In genomic region chr19:14385492-14385891, GRCh38 we compare ENCODE assay signal across 1 cellular context.
TF ChIP-seq lines count a peak whose summit lies in the region.

No MANE protein-coding gene starts in this region.

TF ChIP-seq in GM12878, 131 proteins besides CTCF, POLR2A, EP300 and RAD21 (continued from another document):
- no peak for TF ChIP-seq HSF1 (IDR thresholded peaks at IDR 0.05; ENCODE audit: low read depth, low read length)
- TF ChIP-seq MXI1 (IDR thresholded peaks at IDR 0.05; ENCODE audit: low read depth, low read length), result peak; percentile 72
- no peak for TF ChIP-seq SMC3 (IDR thresholded peaks at IDR 0.05; ENCODE audit: borderline replicate concordance, low read length)
- peak; percentile 58 for TF ChIP-seq RUNX3 (IDR thresholded peaks at IDR 0.05; ENCODE audit: low read length)
- no peak for TF ChIP-seq SREBF2 (IDR thresholded peaks at IDR 0.05; ENCODE audit: low read length)
- TF ChIP-seq DPF2 (IDR thresholded peaks at IDR 0.05), result 0 out of 2 replicates have a peak, but pooled peaks have one; percentile 59
- TF ChIP-seq HDAC6 (IDR thresholded peaks at IDR 0.05; ENCODE audit: unreplicated experiment), result no peak
- TF ChIP-seq, protein P1, sequence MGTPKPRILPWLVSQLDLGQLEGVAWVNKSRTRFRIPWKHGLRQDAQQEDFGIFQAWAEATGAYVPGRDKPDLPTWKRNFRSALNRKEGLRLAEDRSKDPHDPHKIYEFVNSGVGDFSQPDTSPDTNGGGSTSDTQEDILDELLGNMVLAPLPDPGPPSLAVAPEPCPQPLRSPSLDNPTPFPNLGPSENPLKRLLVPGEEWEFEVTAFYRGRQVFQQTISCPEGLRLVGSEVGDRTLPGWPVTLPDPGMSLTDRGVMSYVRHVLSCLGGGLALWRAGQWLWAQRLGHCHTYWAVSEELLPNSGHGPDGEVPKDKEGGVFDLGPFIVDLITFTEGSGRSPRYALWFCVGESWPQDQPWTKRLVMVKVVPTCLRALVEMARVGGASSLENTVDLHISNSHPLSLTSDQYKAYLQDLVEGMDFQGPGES (IDR thresholded peaks at IDR 0.05), result no peak
